16 cellular contexts compared by ENCODE assay signal in genomic region chr7:82803411-82803810, GRCh38.
"Had no signal": no experiment of that assay in that cellular context is flagged by ENCODE, and none has a peak within 500 bp of the region (broad histone marks: within the 10 kb centered on the region; RNA-seq: fewer than 3 reads in every experiment).

No MANE protein-coding gene starts in this region.

- H3K27ac ChIP-seq: adrenal gland, cardiac muscle cell, esophagus muscularis mucosa, foreskin keratinocyte, hepatocyte, tibial nerve, WERI-Rb-1 had no signal

- H3K27me3 ChIP-seq: adrenal gland, esophagus muscularis mucosa, foreskin keratinocyte, hepatocyte, tibial nerve had no signal

- H3K9me3 ChIP-seq: adrenal gland, esophagus muscularis mucosa, tibial nerve had no signal

- ATAC-seq: activated naive CD4-positive, alpha-beta T cell treated with anti-CD3 and anti-CD28 coated beads, Interleukin-2, amount 50 U/mL, for 72 hours; foreskin keratinocyte had no signal

- H3K4me2 ChIP-seq: hepatocyte had no signal

- H3K4me3 ChIP-seq: adrenal gland, cardiac muscle cell, esophagus muscularis mucosa, hepatocyte, tibial nerve had no signal

- H2AFZ ChIP-seq: hepatocyte had no signal

- H3K4me1 ChIP-seq: adrenal gland, esophagus muscularis mucosa, tibial nerve had no signal

- FAIRE-seq: urothelium cell line had no signal

- DNase-seq: activated CD4-positive, alpha-beta T cell treated with anti-CD3 and anti-CD28 coated beads for 1 hour; activated CD4-positive, alpha-beta T cell treated with anti-CD3 and anti-CD28 coated beads, Interleukin-2, amount 50 U/mL, for 4 hours; activated gamma-delta T cell treated with Interleukin-2 at 50 U/mL for 16 hours; adrenal gland; effector CD8-positive, alpha-beta T cell; foreskin keratinocyte; midbrain; nephron progenitor cell; nucleus accumbens; WERI-Rb-1 had no signal

- H3K36me3 ChIP-seq: adrenal gland, cardiac muscle cell, esophagus muscularis mucosa, tibial nerve, WERI-Rb-1 had no signal

- H3K79me2 ChIP-seq: hepatocyte had no signal
